Comparison of ENCODE assay signal across 1 cellular context in genomic region chr6:37170273-37171140, GRCh38.
TF ChIP-seq lines count a peak whose summit lies in the region.

No MANE protein-coding gene starts in this region.

TF ChIP-seq in HepG2, 621 proteins besides CTCF, POLR2A, EP300 and RAD21 (continued from another document and continues in another):
- TF ChIP-seq, protein P1, sequence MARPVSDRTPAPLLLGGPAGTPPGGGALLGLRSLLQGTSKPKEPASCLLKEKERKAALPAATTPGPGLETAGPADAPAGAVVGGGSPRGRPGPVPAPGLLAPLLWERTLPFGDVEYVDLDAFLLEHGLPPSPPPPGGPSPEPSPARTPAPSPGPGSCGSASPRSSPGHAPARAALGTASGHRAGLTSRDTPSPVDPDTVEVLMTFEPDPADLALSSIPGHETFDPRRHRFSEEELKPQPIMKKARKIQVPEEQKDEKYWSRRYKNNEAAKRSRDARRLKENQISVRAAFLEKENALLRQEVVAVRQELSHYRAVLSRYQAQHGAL (CRISPR knock-in tag; IDR thresholded peaks at IDR 0.05; ENCODE audit: not compliant biosample characterization), result peak; percentile 17
- TF ChIP-seq SMAD1 (CRISPR knock-in tag; IDR thresholded peaks at IDR 0.05; ENCODE audit: borderline replicate concordance, low read depth), result no peak
- TF ChIP-seq, protein P2, sequence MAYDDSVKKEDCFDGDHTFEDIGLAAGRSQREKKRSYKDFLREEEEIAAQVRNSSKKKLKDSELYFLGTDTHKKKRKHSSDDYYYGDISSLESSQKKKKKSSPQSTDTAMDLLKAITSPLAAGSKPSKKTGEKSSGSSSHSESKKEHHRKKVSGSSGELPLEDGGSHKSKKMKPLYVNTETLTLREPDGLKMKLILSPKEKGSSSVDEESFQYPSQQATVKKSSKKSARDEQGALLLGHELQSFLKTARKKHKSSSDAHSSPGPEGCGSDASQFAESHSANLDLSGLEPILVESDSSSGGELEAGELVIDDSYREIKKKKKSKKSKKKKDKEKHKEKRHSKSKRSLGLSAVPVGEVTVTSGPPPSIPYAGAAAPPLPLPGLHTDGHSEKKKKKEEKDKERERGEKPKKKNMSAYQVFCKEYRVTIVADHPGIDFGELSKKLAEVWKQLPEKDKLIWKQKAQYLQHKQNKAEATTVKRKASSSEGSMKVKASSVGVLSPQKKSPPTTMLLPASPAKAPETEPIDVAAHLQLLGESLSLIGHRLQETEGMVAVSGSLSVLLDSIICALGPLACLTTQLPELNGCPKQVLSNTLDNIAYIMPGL (CRISPR knock-in tag; IDR thresholded peaks at IDR 0.05; ENCODE audit: borderline replicate concordance in 1 of 2, low read depth in 1 of 2), result peak in 1 of 2 experiments; percentile 74; a peak in 3 of 4 replicates
- 0 out of 2 replicates have a peak, but pooled peaks have one; percentile 30 for TF ChIP-seq MTF2 (CRISPR knock-in tag; IDR thresholded peaks at IDR 0.05; ENCODE audit: borderline replicate concordance)
- 0 out of 2 replicates have a peak, but pooled peaks have one; percentile 14 for TF ChIP-seq ZNF296 (CRISPR knock-in tag; conservative IDR thresholded peaks at IDR 0.05)
- peak; percentile 75; the same call in 1 of the 2 replicates for TF ChIP-seq TOPORS (CRISPR knock-in tag; IDR thresholded peaks at IDR 0.05)
- TF ChIP-seq ZNF274 (CRISPR knock-in tag; IDR thresholded peaks at IDR 0.05), result peak; percentile 6; the same call in 1 of the 2 replicates
- TF ChIP-seq NR2C2 (CRISPR knock-in tag; IDR thresholded peaks at IDR 0.05; ENCODE audit: borderline replicate concordance), result 0 out of 2 replicates have a peak, but pooled peaks have one; percentile 4
- TF ChIP-seq CBFB (CRISPR knock-in tag; IDR thresholded peaks at IDR 0.05), result 0 out of 2 replicates have a peak, but pooled peaks have one; percentile 11
- TF ChIP-seq ELF4 (CRISPR knock-in tag; IDR thresholded peaks at IDR 0.05; ENCODE audit: borderline replicate concordance), result no peak
- TF ChIP-seq UBTF (CRISPR knock-in tag; IDR thresholded peaks at IDR 0.05), result peak; percentile 56; the same call in 1 of the 2 replicates
- TF ChIP-seq ZNF136 (CRISPR knock-in tag; IDR thresholded peaks at IDR 0.05; ENCODE audit: low read depth), result 0 out of 2 replicates have a peak, but pooled peaks have one; percentile 41
- TF ChIP-seq SIN3A (IDR thresholded peaks at IDR 0.05; ENCODE audit: borderline replicate concordance, low read depth, low read length), result peak; percentile 22; the same call in 1 of the 2 replicates
- peak; percentile 63 for TF ChIP-seq SRSF1 (optimal IDR thresholded peaks at IDR 0.05; ENCODE audit: low read depth, low read length)
- no peak for TF ChIP-seq ZNF326 (CRISPR knock-in tag; IDR thresholded peaks at IDR 0.05; ENCODE audit: borderline replicate concordance)
- no peak for TF ChIP-seq MLLT10 (CRISPR knock-in tag; IDR thresholded peaks at IDR 0.05)
- no peak for TF ChIP-seq NAIF1 (CRISPR knock-in tag; IDR thresholded peaks at IDR 0.05; ENCODE audit: borderline replicate concordance)
- peak; percentile 19; the same call in 1 of the 2 replicates for TF ChIP-seq NKX3-1 (CRISPR knock-in tag; IDR thresholded peaks at IDR 0.05)
- TF ChIP-seq ZSCAN30 (CRISPR knock-in tag; IDR thresholded peaks at IDR 0.05), result peak; percentile 25; the same call in 1 of the 2 replicates
- peak; percentile 56; the same call in 1 of the 2 replicates for TF ChIP-seq ZNF687 (CRISPR knock-in tag; IDR thresholded peaks at IDR 0.05)
- TF ChIP-seq SNAPC2 (CRISPR knock-in tag; IDR thresholded peaks at IDR 0.05), result peak; percentile 11
- peak; percentile 56; the same call in 1 of the 2 replicates for TF ChIP-seq ZNF672 (CRISPR knock-in tag; IDR thresholded peaks at IDR 0.05)
- peak; percentile 50 for TF ChIP-seq NR1H2 (CRISPR knock-in tag; IDR thresholded peaks at IDR 0.05; ENCODE audit: borderline replicate concordance, low read depth)
- peak; percentile 53; the same call in 1 of the 2 replicates for TF ChIP-seq ZNF607 (CRISPR knock-in tag; IDR thresholded peaks at IDR 0.05; ENCODE audit: borderline replicate concordance)
- TF ChIP-seq, protein P3, sequence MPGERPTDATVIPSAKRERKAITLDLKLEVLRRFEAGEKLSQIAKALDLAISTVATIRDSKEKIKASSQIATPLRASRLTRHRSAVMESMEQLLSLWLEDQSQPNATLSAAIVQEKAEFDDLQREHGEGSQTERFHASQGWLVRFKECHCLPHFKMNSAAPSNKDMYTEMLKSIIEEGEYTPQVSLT (CRISPR knock-in tag; IDR thresholded peaks at IDR 0.05; ENCODE audit: borderline replicate concordance, low read depth), result 0 out of 2 replicates have a peak, but pooled peaks have one; percentile 37
- TF ChIP-seq MBD4 (IDR thresholded peaks at IDR 0.05; ENCODE audit: borderline replicate concordance, low read length), result no peak
- TF ChIP-seq ZMYM2 (CRISPR knock-in tag; IDR thresholded peaks at IDR 0.05), result no peak
- 0 out of 2 replicates have a peak, but pooled peaks have one; percentile 47 for TF ChIP-seq KDM5B (CRISPR knock-in tag; IDR thresholded peaks at IDR 0.05; ENCODE audit: borderline replicate concordance)
- TF ChIP-seq SAP130 (CRISPR knock-in tag; IDR thresholded peaks at IDR 0.05; ENCODE audit: low read depth), result 0 out of 2 replicates have a peak, but pooled peaks have one; percentile 19
- peak; percentile 37; the same call in 1 of the 2 replicates for TF ChIP-seq ZNF724P (CRISPR knock-in tag; IDR thresholded peaks at IDR 0.05; ENCODE audit: borderline replicate concordance)
- TF ChIP-seq ZBTB38 (CRISPR knock-in tag; IDR thresholded peaks at IDR 0.05), result peak; percentile 56; the same call in 1 of the 2 replicates
- TF ChIP-seq KLF16 (CRISPR knock-in tag; IDR thresholded peaks at IDR 0.05), result no peak; a peak in 1 of 4 replicates
- peak; percentile 65 for TF ChIP-seq ZFY (CRISPR knock-in tag; IDR thresholded peaks at IDR 0.05)
- no peak; the same call in 1 of the 2 replicates for TF ChIP-seq SALL1 (CRISPR knock-in tag; IDR thresholded peaks at IDR 0.05)
- TF ChIP-seq ZNF160 (CRISPR knock-in tag; IDR thresholded peaks at IDR 0.05), result no peak
- TF ChIP-seq RXRA (CRISPR knock-in tag; IDR thresholded peaks at IDR 0.05), result 0 out of 2 replicates have a peak, but pooled peaks have one; percentile 25
- TF ChIP-seq ATF4 (CRISPR knock-in tag; IDR thresholded peaks at IDR 0.05), result 0 out of 4 replicates have a peak, but pooled peaks of 1 of the 2 experiments have one; percentile 22
- TF ChIP-seq ZNF343 (CRISPR knock-in tag; IDR thresholded peaks at IDR 0.05), result peak; percentile 55; the same call in 1 of the 2 replicates
- TF ChIP-seq ZNF225 (CRISPR knock-in tag; IDR thresholded peaks at IDR 0.05), result peak; percentile 48; the same call in 1 of the 2 replicates
- TF ChIP-seq CBX2 (IDR thresholded peaks at IDR 0.05; ENCODE audit: low read depth, low read length), result no peak
- TF ChIP-seq CBX2 (CRISPR knock-in tag; IDR thresholded peaks at IDR 0.05; ENCODE audit: low read depth), result peak; percentile 82; the same call in 1 of the 2 replicates
- peak; percentile 42; the same call in 1 of the 2 replicates for TF ChIP-seq HBP1 (CRISPR knock-in tag; IDR thresholded peaks at IDR 0.05; ENCODE audit: low read depth)
- TF ChIP-seq RBM39 (IDR thresholded peaks at IDR 0.05; ENCODE audit: low read depth, low read length, poor library complexity, severe bottlenecking), result peak; percentile 20
- no peak; the same call in 1 of the 2 replicates for TF ChIP-seq ZSCAN12 (CRISPR knock-in tag; IDR thresholded peaks at IDR 0.05)
- TF ChIP-seq TAF1 (CRISPR knock-in tag; IDR thresholded peaks at IDR 0.05), result peak; percentile 49
- peak; percentile 44; the same call in 1 of the 2 replicates for TF ChIP-seq ZNF441 (CRISPR knock-in tag; IDR thresholded peaks at IDR 0.05; ENCODE audit: borderline replicate concordance)
- TF ChIP-seq ZMYM4 (CRISPR knock-in tag; IDR thresholded peaks at IDR 0.05), result 0 out of 2 replicates have a peak, but pooled peaks have one; percentile 19
- peak; percentile 47; the same call in 1 of the 2 replicates for TF ChIP-seq BRD4 (CRISPR knock-in tag; IDR thresholded peaks at IDR 0.05)
- TF ChIP-seq SRY (CRISPR knock-in tag; IDR thresholded peaks at IDR 0.05), result 0 out of 2 replicates have a peak, but pooled peaks have one; percentile 22
- peak; percentile 92 for TF ChIP-seq RBFOX2 (IDR thresholded peaks at IDR 0.05; ENCODE audit: low read depth, low read length)
- TF ChIP-seq ZNF33B (CRISPR knock-in tag; IDR thresholded peaks at IDR 0.05), result 0 out of 2 replicates have a peak, but pooled peaks have one; percentile 17
- peak; percentile 46 for TF ChIP-seq KLF13 (CRISPR knock-in tag; IDR thresholded peaks at IDR 0.05)
- peak; percentile 69; the same call in 1 of the 2 replicates for TF ChIP-seq PAF1 (CRISPR knock-in tag; IDR thresholded peaks at IDR 0.05)
